8 cellular contexts compared by ENCODE assay signal in the genomic region with DNA sequence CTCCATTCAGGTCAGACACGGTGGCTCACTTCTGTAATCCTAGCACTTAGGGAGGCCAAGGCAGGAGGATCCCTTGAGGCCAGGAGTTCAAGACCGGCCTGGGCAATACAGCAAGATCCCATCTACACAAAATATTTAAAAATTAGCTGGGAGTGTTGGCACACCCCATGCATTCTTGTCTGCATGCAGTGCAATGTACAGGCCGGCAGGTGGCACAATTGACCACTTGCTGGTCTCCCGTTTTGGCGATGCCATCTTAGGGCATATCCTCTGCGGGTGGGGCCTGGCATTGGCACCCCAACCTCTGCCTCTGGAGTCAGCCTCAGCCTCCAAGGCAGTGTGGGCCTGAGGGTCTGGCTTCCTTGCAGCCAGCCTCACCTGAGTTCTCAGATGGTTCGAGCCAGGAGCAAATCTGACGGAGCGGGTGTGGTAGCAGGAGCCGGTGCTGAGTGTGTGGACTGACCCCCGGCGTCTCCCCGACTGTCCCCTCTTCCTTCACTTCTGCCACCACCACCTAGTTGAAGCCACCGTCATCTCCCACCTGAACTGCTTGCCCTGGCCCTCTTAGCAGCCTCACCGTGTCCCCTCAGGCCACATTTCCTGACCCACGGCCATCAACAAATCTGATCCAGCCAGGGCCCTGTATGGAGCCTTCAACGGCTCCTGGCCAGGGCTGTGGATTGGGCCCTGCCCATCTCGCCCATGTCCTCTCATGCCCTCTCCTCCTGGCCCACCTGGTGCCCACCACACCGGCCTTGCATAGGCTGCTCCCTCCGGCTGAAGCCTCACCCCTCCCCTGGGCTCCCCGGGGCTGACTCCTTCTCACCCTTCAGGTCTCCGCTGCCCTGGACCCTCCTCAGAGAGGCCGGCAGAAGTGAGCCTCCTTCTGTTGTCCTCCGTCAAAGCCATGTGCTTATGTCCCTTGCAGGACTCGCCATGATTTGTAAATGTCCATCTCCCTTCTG. TPM values are rescaled to one million over a fixed set of nuclear protein-coding genes. Genes with fewer than 3 reads are reported as not detected.
DNase-seq lines count a peak whose midpoint lies in the region; ATAC-seq and TF ChIP-seq lines count a peak whose summit lies in the region.

No MANE protein-coding gene starts in this region.

- H3K9me3 Mint-ChIP-seq in Calu3 (ENCODE audit: low read depth, unreplicated experiment) (no peaks in the 10 kb centered on the region), glutamatergic neuron (ENCODE audit: unreplicated experiment) (no peaks in the 10 kb centered on the region)

- TF ChIP-seq CTCF in Calu3 (IDR thresholded peaks at IDR 0.05; ENCODE audit: unreplicated experiment) (peak; percentile 97), glutamatergic neuron (IDR thresholded peaks at IDR 0.05; ENCODE audit: partially characterized antibody, unreplicated experiment) (peak; percentile 93)

- H3K4me1 Mint-ChIP-seq in Calu3 (ENCODE audit: low read depth, unreplicated experiment), result no peaks in the 10 kb centered on the region
- H3K4me1 Mint-ChIP-seq in glutamatergic neuron (ENCODE audit: low read depth, unreplicated experiment), result peaks cover 3% of the 10 kb centered on the region

- ATAC-seq in HG02885 (IDR thresholded peaks at IDR 0.05; ENCODE audit: poor library complexity, unreplicated experiment) (no peak), GM19397 (IDR thresholded peaks at IDR 0.05; ENCODE audit: unreplicated experiment) (no peak)

- no peak overlapping the region for H3K27ac Mint-ChIP-seq in Calu3 (ENCODE audit: unreplicated experiment)
- no peak overlapping the region for H3K27ac Mint-ChIP-seq in glutamatergic neuron (ENCODE audit: unreplicated experiment)

- H3K36me3 Mint-ChIP-seq in Calu3 (ENCODE audit: insufficient read depth, unreplicated experiment) (no peaks in the 10 kb centered on the region), glutamatergic neuron (ENCODE audit: unreplicated experiment) (no peaks in the 10 kb centered on the region)

- DNase-seq in Calu3, result peak; percentile 75
- peak; percentile 80 for DNase-seq in HuH-7 (ENCODE audit: low spot score)
- DNase-seq in SK-MEL-5 (ENCODE audit: low read depth, low spot score), result peak; percentile 74
- DNase-seq in activated naive CD4-positive, alpha-beta T cell (lab: John Stamatoyannopoulos, UW), result peak; percentile 27 to 63 (median 49)
- peak; percentile 64 for DNase-seq in glutamatergic neuron
- peak; percentile 22 for DNase-seq in renal cortical epithelial cell (ENCODE audit: low read depth)

- H3K27me3 Mint-ChIP-seq in Calu3 (ENCODE audit: unreplicated experiment) (peaks cover 28% of the 10 kb centered on the region), glutamatergic neuron (ENCODE audit: unreplicated experiment) (peaks cover 2% of the 10 kb centered on the region)

- in situ Hi-C loops in SK-MEL-5 (cut with HindIII; ENCODE audit: low pct_unique_long_range_greater_than_20kb, low sequenced_read_pairs), result no loop called here

- intact Hi-C loops in Calu3 (cut with micrococcal nuclease; ENCODE audit: unreplicated experiment), result loop anchor here (1.0 to 10.0 kb wide), 4 partner anchors 42 to 392 kb away; no protein-coding TSS in a partner anchor

- no TSS peak for BruUV-seq in Calu3 (replicated peaks; lab: Mats Ljungman, UMichigan)

- H3K4me3 Mint-ChIP-seq in Calu3 (ENCODE audit: low read depth, unreplicated experiment) (no peak overlapping the region), glutamatergic neuron (ENCODE audit: unreplicated experiment) (no peak overlapping the region)

- CTCF ChIA-PET in Calu3 (lab: Charles Lee), result interaction anchor here (0.6 to 2.9 kb wide), 8 partner anchors 11 to 1064 kb away, joined by 3 to 28 read pairs (median 4); no protein-coding TSS in a partner anchor

RNA-seq across cellular contexts. Expression of gene EFCAB8, which starts 44.0 kb away (rescaled TPM):
- total RNA-seq in Calu3 (2022), result 1.1 and 2.5 TPM in 2 replicates
- not detected in 2 replicates for total RNA-seq in SK-MEL-5 (2014; rRNA removed; shearing (Covaris generic))
- not detected in 2 replicates for polyA plus RNA-seq in SK-MEL-5 (2015; cell fraction: cytosol; rRNA removed)
- polyA plus RNA-seq in SK-MEL-5 (2015; cell fraction: nucleus; rRNA removed), result 0.48 and 2.0 TPM in 2 replicates
- total RNA-seq in glutamatergic neuron (ENCODE audit: unreplicated experiment), result not detected
- total RNA-seq in renal cortical epithelial cell, result 0.05 TPM in 1 of 2 replicates, not detected in the other

Comparison
In these comparisons a context has a peak if more than half of its experiments do, and no peak if none do; other contexts are left out.
1. DNase-seq: peak in every context shown above with its lines; median percentile 80 in HuH-7; 75 in Calu3; 74 in SK-MEL-5; 64 in glutamatergic neuron; 49 in activated naive CD4-positive, alpha-beta T cell; 22 in renal cortical epithelial cell.